Comparison of ENCODE assay signal across 22 cellular contexts in the genomic region with DNA sequence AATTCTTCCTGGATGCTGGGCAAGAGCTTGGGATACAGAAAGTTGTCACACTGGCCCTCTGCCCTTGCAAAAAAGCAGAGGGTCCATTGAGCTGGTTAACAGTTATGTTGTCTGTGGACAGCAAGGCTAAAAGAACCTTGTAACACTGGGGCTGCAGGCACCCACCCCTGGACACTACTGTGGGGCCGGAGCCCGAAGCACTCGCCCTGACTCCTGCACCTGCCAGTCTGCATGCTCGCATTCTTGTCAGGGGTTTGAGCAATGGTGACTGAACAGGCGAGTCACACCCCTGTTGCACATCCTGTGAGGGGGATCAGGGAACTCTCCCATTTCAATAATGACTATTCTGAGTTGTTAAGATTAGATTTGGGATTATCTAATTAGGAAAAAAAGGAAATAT. TPM values are rescaled to one million over a fixed set of nuclear protein-coding genes. Genes with fewer than 3 reads are reported as not detected.
DNase-seq lines count a peak whose midpoint lies in the region; ATAC-seq and TF ChIP-seq lines count a peak whose summit lies in the region.
"Had no signal": no experiment of that assay in that cellular context is flagged by ENCODE, and none has a peak within 500 bp of the region (broad histone marks: within the 10 kb centered on the region; RNA-seq: fewer than 3 reads in every experiment).

No MANE protein-coding gene starts in this region.

- ATAC-seq in right lobe of liver (peak; percentile 39 to 62 (median 60)), upper lobe of right lung (no peak), GM18505 (IDR thresholded peaks at IDR 0.05; ENCODE audit: unreplicated experiment) (no peak)
- no peak for ATAC-seq in activated T-cell treated with anti-CD3 and anti-CD28 coated beads, Interleukin-2, amount 50 U/mL, for 4 hours
- ATAC-seq: HCT116 had no signal

- peak; percentile 52 for DNase-seq in activated CD4-positive, alpha-beta T cell treated with anti-CD3 and anti-CD28 coated beads, Interleukin-2, amount 10 ng/mL, durations not matched to agents 24 days and 14 days
- DNase-seq in activated CD4-positive, alpha-beta T cell treated with anti-CD3 and anti-CD28 coated beads, Interleukin-2, amount 10 ng/mL, durations not matched to agents 7 days and 5 days: no peak
- DNase-seq in epithelial cell of esophagus (ENCODE audit: low read depth): peak; percentile 18
- DNase-seq in right lobe of liver: peak in 1 of 3 donors; percentile 59
- DNase-seq in upper lobe of right lung: peak; percentile 60
- DNase-seq in KG1 (lab: John Stamatoyannopoulos, UW): no peak
- no peak for DNase-seq in activated T-cell treated with anti-CD3 and anti-CD28 coated beads, Interleukin-2, amount 50 U/mL, for 4 hours
- DNase-seq: CD4-positive, alpha-beta T cell; CD8-positive, alpha-beta memory T cell; DMS 273 treated with DMSO at 0.1 percent for 48 hours; DMS79; EL; GDM1; GM23248; H9 had no signal

- intact Hi-C loops in activated CD4-positive, alpha-beta T cell treated with anti-CD3 and anti-CD28 coated beads, Interleukin-2, amount 10 ng/mL, durations not matched to agents 24 days and 14 days (cut with micrococcal nuclease): no loop called here
- intact Hi-C loops in right lobe of liver (cut with DNase I): loop anchor here in 1 of 2 donors (10.0 kb wide), 1 partner anchor 164 kb away; no protein-coding TSS in a partner anchor
- intact Hi-C loops in upper lobe of right lung (cut with DNase I): loop anchor here (10.0 kb wide), 1 partner anchor 284 kb away; no protein-coding TSS in a partner anchor

- H3K9me3 ChIP-seq in right lobe of liver (no peaks in the 10 kb centered on the region), upper lobe of right lung (no peaks in the 10 kb centered on the region)
- H3K9me3 ChIP-seq: BLaER1 had no signal

- no peak for TF ChIP-seq POLR2A in right lobe of liver (IDR thresholded peaks at IDR 0.05)
- no peak for TF ChIP-seq POLR2A in GM18505 (IDR thresholded peaks at IDR 0.05; ENCODE audit: borderline replicate concordance, extremely low read depth, insufficient read depth, insufficient read length)

- H3K27ac ChIP-seq in right lobe of liver (no peak overlapping the region), upper lobe of right lung (no peak overlapping the region)
- H3K27ac ChIP-seq: 22Rv1, BLaER1, C4-2B, GM23248 had no signal

- H3K9me3 Mint-ChIP-seq in activated CD4-positive, alpha-beta T cell treated with anti-CD3 and anti-CD28 coated beads, Interleukin-2, amount 10 ng/mL, durations not matched to agents 24 days and 14 days: no peaks in the 10 kb centered on the region
- H3K9me3 Mint-ChIP-seq in activated CD4-positive, alpha-beta T cell treated with anti-CD3 and anti-CD28 coated beads, Interleukin-2, amount 10 ng/mL, durations not matched to agents 7 days and 5 days: no peaks in the 10 kb centered on the region
- no peaks in the 10 kb centered on the region for H3K9me3 Mint-ChIP-seq in activated T-cell treated with anti-CD3 and anti-CD28 coated beads, Interleukin-2, amount 50 U/mL, for 4 hours
- H3K9me3 Mint-ChIP-seq: CD4-positive, alpha-beta T cell; CD8-positive, alpha-beta memory T cell had no signal

- no peak overlapping the region for H3K27ac Mint-ChIP-seq in activated CD4-positive, alpha-beta T cell treated with anti-CD3 and anti-CD28 coated beads, Interleukin-2, amount 10 ng/mL, durations not matched to agents 24 days and 14 days
- no peak overlapping the region for H3K27ac Mint-ChIP-seq in activated CD4-positive, alpha-beta T cell treated with anti-CD3 and anti-CD28 coated beads, Interleukin-2, amount 10 ng/mL, durations not matched to agents 7 days and 5 days
- H3K27ac Mint-ChIP-seq: B cell; CD4-positive, alpha-beta T cell; CD8-positive, alpha-beta memory T cell had no signal

- POLR2A ChIA-PET in activated CD4-positive, alpha-beta T cell treated with anti-CD3 and anti-CD28 coated beads, Interleukin-2, amount 10 ng/mL, durations not matched to agents 7 days and 5 days (lab: Charles Lee): no interaction called here

- TF ChIP-seq CTCF in epithelial cell of esophagus (IDR thresholded peaks at IDR 0.05; ENCODE audit: insufficient read depth, low read depth, low read length, missing control alignments) (no peak), right lobe of liver (IDR thresholded peaks at IDR 0.05) (no peak), upper lobe of right lung (IDR thresholded peaks at IDR 0.05) (no peak)

- H3K4me3 ChIP-seq in epithelial cell of esophagus (ENCODE audit: low read length) (no peak overlapping the region), right lobe of liver (no peak overlapping the region), upper lobe of right lung (no peak overlapping the region)
- H3K4me3 ChIP-seq: BLaER1, GM23248 had no signal

- H3K27me3 ChIP-seq in right lobe of liver: no peaks in the 10 kb centered on the region
- no peaks in the 10 kb centered on the region for H3K27me3 ChIP-seq in upper lobe of right lung
- H3K27me3 ChIP-seq: BLaER1 had no signal

- peaks cover 9% of the 10 kb centered on the region for H3K27me3 Mint-ChIP-seq in activated CD4-positive, alpha-beta T cell treated with anti-CD3 and anti-CD28 coated beads, Interleukin-2, amount 10 ng/mL, durations not matched to agents 24 days and 14 days
- H3K27me3 Mint-ChIP-seq in activated CD4-positive, alpha-beta T cell treated with anti-CD3 and anti-CD28 coated beads, Interleukin-2, amount 10 ng/mL, durations not matched to agents 7 days and 5 days: peaks cover 2% of the 10 kb centered on the region
- H3K27me3 Mint-ChIP-seq in activated T-cell treated with anti-CD3 and anti-CD28 coated beads, Interleukin-2, amount 50 U/mL, for 4 hours (ENCODE audit: low read depth): peaks cover 7% of the 10 kb centered on the region
- H3K27me3 Mint-ChIP-seq: CD4-positive, alpha-beta T cell had no signal

- WGBS in right lobe of liver (ENCODE audit: insufficient coverage, low coverage, low lambda C conversion rate, missing lambda C conversion rate): 36% methylated on average over 3 of the region's 5 CpGs

- peaks cover 0 to 5% (median 0%) of the 10 kb centered on the region in 4 donors for H3K4me1 ChIP-seq in right lobe of liver
- no peaks in the 10 kb centered on the region for H3K4me1 ChIP-seq in upper lobe of right lung
- H3K4me1 ChIP-seq: BLaER1 had no signal

- H3K36me3 ChIP-seq in right lobe of liver (peaks cover 0 to 21% (median 3%) of the 10 kb centered on the region in 4 donors), upper lobe of right lung (no peaks in the 10 kb centered on the region)
- H3K36me3 ChIP-seq: BLaER1 had no signal

- no peak overlapping the region for H3K4me3 Mint-ChIP-seq in activated CD4-positive, alpha-beta T cell treated with anti-CD3 and anti-CD28 coated beads, Interleukin-2, amount 10 ng/mL, durations not matched to agents 24 days and 14 days
- no peak overlapping the region for H3K4me3 Mint-ChIP-seq in activated CD4-positive, alpha-beta T cell treated with anti-CD3 and anti-CD28 coated beads, Interleukin-2, amount 10 ng/mL, durations not matched to agents 7 days and 5 days
- no peak overlapping the region for H3K4me3 Mint-ChIP-seq in activated T-cell treated with anti-CD3 and anti-CD28 coated beads, Interleukin-2, amount 50 U/mL, for 4 hours
- H3K4me3 Mint-ChIP-seq: B cell; CD4-positive, alpha-beta T cell; CD8-positive, alpha-beta memory T cell had no signal

- CTCF ChIA-PET in activated CD4-positive, alpha-beta T cell treated with anti-CD3 and anti-CD28 coated beads, Interleukin-2, amount 10 ng/mL, durations not matched to agents 7 days and 5 days (lab: Charles Lee): interaction anchor here (1.6 kb wide), 1 partner anchor 285 kb away, joined by 4 read pairs; no protein-coding TSS in a partner anchor

- no peaks in the 10 kb centered on the region for H3K4me1 Mint-ChIP-seq in activated CD4-positive, alpha-beta T cell treated with anti-CD3 and anti-CD28 coated beads, Interleukin-2, amount 10 ng/mL, durations not matched to agents 24 days and 14 days
- H3K4me1 Mint-ChIP-seq in activated CD4-positive, alpha-beta T cell treated with anti-CD3 and anti-CD28 coated beads, Interleukin-2, amount 10 ng/mL, durations not matched to agents 7 days and 5 days: no peaks in the 10 kb centered on the region
- H3K4me1 Mint-ChIP-seq in activated T-cell treated with anti-CD3 and anti-CD28 coated beads, Interleukin-2, amount 50 U/mL, for 4 hours (ENCODE audit: low read depth): peaks cover 2% of the 10 kb centered on the region
- H3K4me1 Mint-ChIP-seq: B cell; CD8-positive, alpha-beta memory T cell had no signal

- H3K36me3 Mint-ChIP-seq in activated CD4-positive, alpha-beta T cell treated with anti-CD3 and anti-CD28 coated beads, Interleukin-2, amount 10 ng/mL, durations not matched to agents 24 days and 14 days (ENCODE audit: low read depth): no peaks in the 10 kb centered on the region
- no peaks in the 10 kb centered on the region for H3K36me3 Mint-ChIP-seq in activated CD4-positive, alpha-beta T cell treated with anti-CD3 and anti-CD28 coated beads, Interleukin-2, amount 10 ng/mL, durations not matched to agents 7 days and 5 days (ENCODE audit: low read depth)
- H3K36me3 Mint-ChIP-seq in activated T-cell treated with anti-CD3 and anti-CD28 coated beads, Interleukin-2, amount 50 U/mL, for 4 hours (ENCODE audit: insufficient read depth): no peaks in the 10 kb centered on the region
- H3K36me3 Mint-ChIP-seq: CD8-positive, alpha-beta memory T cell had no signal

RNA-seq across cellular contexts. Expression of gene ADH4, which starts 23.6 kb away (rescaled TPM):
- total RNA-seq in activated CD4-positive, alpha-beta T cell treated with anti-CD3 and anti-CD28 coated beads, Interleukin-2, amount 10 ng/mL, durations not matched to agents 24 days and 14 days: not detected in 2 replicates
- total RNA-seq in activated CD4-positive, alpha-beta T cell treated with anti-CD3 and anti-CD28 coated beads, Interleukin-2, amount 10 ng/mL, durations not matched to agents 7 days and 5 days: not detected
- total RNA-seq in right lobe of liver: 100 to 1,000 TPM; 133 to 957 (median 467) TPM
- 0.38 TPM for total RNA-seq in upper lobe of right lung
- under 1 TPM; 0.21 to 0.43 (median 0.30) TPM for total RNA-seq in activated T-cell treated with anti-CD3 and anti-CD28 coated beads, Interleukin-2, amount 50 U/mL, for 4 hours
- total RNA-seq: B cell; CD4-positive, alpha-beta T cell; CD8-positive, alpha-beta memory T cell; GM23248; H4; H9 had no signal

RNA-seq across cellular contexts. Expression of gene ADH5, which starts 31.9 kb away (rescaled TPM):
- 82.6 and 85.3 TPM in 2 replicates for total RNA-seq in activated CD4-positive, alpha-beta T cell treated with anti-CD3 and anti-CD28 coated beads, Interleukin-2, amount 10 ng/mL, durations not matched to agents 24 days and 14 days
- total RNA-seq in activated CD4-positive, alpha-beta T cell treated with anti-CD3 and anti-CD28 coated beads, Interleukin-2, amount 10 ng/mL, durations not matched to agents 7 days and 5 days: 100 to 1,000 TPM; 105 to 120 TPM
- total RNA-seq in right lobe of liver (100 to 1,000 TPM; 109 to 170 (median 131) TPM), upper lobe of right lung (166 TPM)
- total RNA-seq in activated T-cell treated with anti-CD3 and anti-CD28 coated beads, Interleukin-2, amount 50 U/mL, for 4 hours: 10 to 100 TPM; 86.2 to 93.1 (median 91.9) TPM

Comparison
In these comparisons a context has a peak if more than half of its experiments do, and no peak if none do; other contexts are left out.
1. DNase-seq: peak in activated CD4-positive, alpha-beta T cell treated with anti-CD3 and anti-CD28 coated beads, Interleukin-2, amount 10 ng/mL, durations not matched to agents 24 days and 14 days (single experiment), epithelial cell of esophagus (single experiment) and upper lobe of right lung (single experiment); none in activated CD4-positive, alpha-beta T cell treated with anti-CD3 and anti-CD28 coated beads, Interleukin-2, amount 10 ng/mL, durations not matched to agents 7 days and 5 days (single experiment), KG1 (single experiment) and activated T-cell treated with anti-CD3 and anti-CD28 coated beads, Interleukin-2, amount 50 U/mL, for 4 hours (single experiment).
2. ATAC-seq: peak in right lobe of liver (4 of 4); none in upper lobe of right lung (single experiment), GM18505 (single experiment) and activated T-cell treated with anti-CD3 and anti-CD28 coated beads, Interleukin-2, amount 50 U/mL, for 4 hours (0 of 2).
3. RNA of gene ADH4, which starts 23.6 kb away (total RNA-seq): 133 to 957 TPM in right lobe of liver; 0.38 TPM in upper lobe of right lung (single experiment), 0.21 to 0.43 TPM in activated T-cell treated with anti-CD3 and anti-CD28 coated beads, Interleukin-2, amount 50 U/mL, for 4 hours, not detected in activated CD4-positive, alpha-beta T cell treated with anti-CD3 and anti-CD28 coated beads, Interleukin-2, amount 10 ng/mL, durations not matched to agents 24 days and 14 days and not detected in activated CD4-positive, alpha-beta T cell treated with anti-CD3 and anti-CD28 coated beads, Interleukin-2, amount 10 ng/mL, durations not matched to agents 7 days and 5 days; every median in the first group is over 10 times any median in the second.